In the genomic region with DNA sequence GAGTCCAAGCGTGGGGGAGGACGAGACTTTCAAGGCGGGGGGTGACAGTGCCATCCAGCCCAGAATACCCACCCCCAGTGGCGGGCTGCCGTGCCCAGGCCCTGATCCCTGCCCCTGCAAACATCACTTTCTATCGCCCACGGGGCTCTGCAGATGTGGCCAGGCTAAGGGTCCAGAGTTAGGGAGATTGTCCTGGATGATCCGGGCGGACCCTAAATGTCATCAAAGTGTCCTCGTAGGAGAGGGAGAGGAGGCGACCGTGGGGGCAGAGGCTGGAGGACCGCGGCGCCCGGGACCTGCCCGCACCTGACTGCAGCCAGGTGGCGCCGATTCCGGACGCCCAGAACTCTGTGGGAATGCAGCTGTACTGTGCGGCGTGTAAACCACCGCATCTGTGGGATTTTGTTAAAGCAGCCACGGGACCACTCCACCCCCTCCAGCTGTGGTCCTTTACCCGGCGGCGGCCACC, we compare ENCODE assay signal across 8 cellular contexts. TPM values are rescaled to one million over a fixed set of nuclear protein-coding genes. Genes with fewer than 3 reads are reported as not detected.
A peak's percentile ranks its signal among the peaks of the same experiment; 100 is the strongest.
DNase-seq lines count a peak whose midpoint lies in the region; ATAC-seq and TF ChIP-seq lines count a peak whose summit lies in the region.

No MANE protein-coding gene starts in this region.

- no peak overlapping the region for H3K18ac ChIP-seq in trophoblast cell (ENCODE audit: low read length)

- no peak overlapping the region for H2AK5ac ChIP-seq in trophoblast cell (ENCODE audit: low read length)

- CTCF ChIA-PET in CD4-positive, alpha-beta memory T cell (lab: Charles Lee; ENCODE audit: partially characterized antibody), result interaction anchor here (0.6 to 3.1 kb wide), 14 partner anchors 9 to 201 kb away, joined by 3 to 29 read pairs (median 4); no protein-coding TSS in a partner anchor

- H4K8ac ChIP-seq in trophoblast cell (ENCODE audit: low read depth, low read length), result no peak overlapping the region

- no peaks in the 10 kb centered on the region for H3K79me1 ChIP-seq in trophoblast cell (ENCODE audit: low read length)

- no peak overlapping the region for H4K12ac ChIP-seq in trophoblast cell (ENCODE audit: low read depth, low read length)

- no peak overlapping the region for H3K14ac ChIP-seq in trophoblast cell (ENCODE audit: low read length)

- H3K4me1 Mint-ChIP-seq in CD4-positive, alpha-beta memory T cell, result peaks cover 0 to 6% (median 1%) of the 10 kb centered on the region in 4 donors
- H3K4me1 Mint-ChIP-seq in GM23338, result no peaks in the 10 kb centered on the region
- H3K4me1 Mint-ChIP-seq in T-helper 1 cell treated with Interleukin-12 subunit alpha and Interleukin-12 subunit beta and Interleukin-4 antibody, amounts not matched to agents 30 μg/mL and 1 μg/mL, for 36 hours (ENCODE audit: low read depth), result no peaks in the 10 kb centered on the region

- H3K27me3 ChIP-seq in CD4-positive, alpha-beta memory T cell (ENCODE audit: insufficient read depth, low read length), result peaks cover 15% of the 10 kb centered on the region
- peaks cover 38% of the 10 kb centered on the region for H3K27me3 ChIP-seq in GM23338 (ENCODE audit: insufficient read depth)
- peaks cover 33% of the 10 kb centered on the region for H3K27me3 ChIP-seq in foreskin keratinocyte
- peaks cover 1% of the 10 kb centered on the region for H3K27me3 ChIP-seq in trophoblast cell (ENCODE audit: insufficient read depth, low read length)

- H2BK5ac ChIP-seq in trophoblast cell (ENCODE audit: low read depth, low read length, poor library complexity), result no peak overlapping the region

- H3K4ac ChIP-seq in trophoblast cell (ENCODE audit: low read depth, low read length), result no peak overlapping the region

- H3K9me3 Mint-ChIP-seq in CD4-positive, alpha-beta memory T cell, result no peaks in the 10 kb centered on the region
- H3K9me3 Mint-ChIP-seq in GM23338, result no peaks in the 10 kb centered on the region
- H3K9me3 Mint-ChIP-seq in T-helper 1 cell treated with Interleukin-12 subunit alpha and Interleukin-12 subunit beta and Interleukin-4 antibody, amounts not matched to agents 30 μg/mL and 1 μg/mL, for 36 hours, result no peaks in the 10 kb centered on the region

- peak; percentile 61 for ATAC-seq in GM23338
- peak; percentile 19 for ATAC-seq in foreskin keratinocyte
- ATAC-seq in GM19452 (IDR thresholded peaks at IDR 0.05; ENCODE audit: unreplicated experiment), result no peak

- H3K27ac ChIP-seq in CD4-positive, alpha-beta memory T cell (ENCODE audit: low read depth, low read length), result no peak overlapping the region
- H3K27ac ChIP-seq in GM23338 (ENCODE audit: low read depth), result no peak overlapping the region
- no peak overlapping the region for H3K27ac ChIP-seq in foreskin keratinocyte
- no peak overlapping the region for H3K27ac ChIP-seq in trophoblast cell (ENCODE audit: low read depth, low read length)

- no peaks in the 10 kb centered on the region for H3K36me3 ChIP-seq in CD4-positive, alpha-beta memory T cell (ENCODE audit: insufficient read depth, low read length)
- H3K36me3 ChIP-seq in GM23338 (ENCODE audit: insufficient read depth), result no peaks in the 10 kb centered on the region
- no peaks in the 10 kb centered on the region for H3K36me3 ChIP-seq in trophoblast cell (ENCODE audit: control insufficient read depth in 1 of 2, insufficient read depth in 2 of 2, low read length in 2 of 2)

- intact Hi-C loops in CD4-positive, alpha-beta memory T cell (cut with micrococcal nuclease), result loop anchor here (2.0 to 5.0 kb wide), 2 partner anchors 32 to 171 kb away; partner anchors contain the start of genes GJA3 and ZMYM2

- peak overlapping the region; percentile 62 to 81 (median 67) for H3K4me3 Mint-ChIP-seq in CD4-positive, alpha-beta memory T cell
- peak overlapping the region; percentile 66 for H3K4me3 Mint-ChIP-seq in GM23338
- H3K4me3 Mint-ChIP-seq in T-helper 1 cell treated with Interleukin-12 subunit alpha and Interleukin-12 subunit beta and Interleukin-4 antibody, amounts not matched to agents 30 μg/mL and 1 μg/mL, for 36 hours, result peak overlapping the region; percentile 58

- peak in 4 of 5 donors; percentile 11 to 23 (median 14) for DNase-seq in CD4-positive, alpha-beta memory T cell
- no peak for DNase-seq in GM23338 (ENCODE audit: low spot score)
- no peak for DNase-seq in foreskin keratinocyte
- peak in 1 of 2 donors; percentile 48 for DNase-seq in trophoblast cell
- DNase-seq in ureter (ENCODE audit: low spot score), result no peak
- DNase-seq in cerebellar nuclear complex (lab: John Stamatoyannopoulos, UW), result no peak

- no peaks in the 10 kb centered on the region for H4K20me1 ChIP-seq in GM23338 (replicated peaks; ENCODE audit: insufficient read depth)

- no peak overlapping the region for H2BK120ac ChIP-seq in trophoblast cell (ENCODE audit: insufficient read depth, low read length, poor library complexity)

- TF ChIP-seq CTCF in GM23338 (conservative IDR thresholded peaks at IDR 0.05; ENCODE audit: low read depth in 2 of 2) (peak; percentile 38 to 62; a peak in 3 of 4 replicates), foreskin keratinocyte (conservative IDR thresholded peaks at IDR 0.05) (peak; percentile 56)

- H3K9me3 ChIP-seq in CD4-positive, alpha-beta memory T cell (ENCODE audit: control insufficient read depth in 1 of 2, low read length in 2 of 2), result no peaks in the 10 kb centered on the region
- no peaks in the 10 kb centered on the region for H3K9me3 ChIP-seq in trophoblast cell (ENCODE audit: insufficient read depth, low read depth, low read length)

- no CpG with 5 or more reads among the region's 28 CpGs for WGBS in trophoblast cell (ENCODE audit: extremely low coverage, insufficient coverage, insufficient read length)

- H4K91ac ChIP-seq in trophoblast cell (ENCODE audit: low read depth, low read length), result no peak overlapping the region

- H2AFZ ChIP-seq in GM23338, result peak overlapping the region; percentile 98
- peak overlapping the region; percentile 75 for H2AFZ ChIP-seq in trophoblast cell (ENCODE audit: insufficient read depth, low read length, poor library complexity)

- H2BK12ac ChIP-seq in trophoblast cell (ENCODE audit: low read length), result no peak overlapping the region

- H3K23ac ChIP-seq in trophoblast cell (ENCODE audit: low read length), result no peak overlapping the region

- no peak overlapping the region for H3K9ac ChIP-seq in trophoblast cell (ENCODE audit: low read length)

- H3F3A ChIP-seq in GM23338 (replicated peaks; ENCODE audit: low read depth), result no peaks in the 10 kb centered on the region

- H3K27ac Mint-ChIP-seq in CD4-positive, alpha-beta memory T cell, result no peak overlapping the region
- no peak overlapping the region for H3K27ac Mint-ChIP-seq in GM23338
- no peak overlapping the region for H3K27ac Mint-ChIP-seq in T-helper 1 cell treated with Interleukin-12 subunit alpha and Interleukin-12 subunit beta and Interleukin-4 antibody, amounts not matched to agents 30 μg/mL and 1 μg/mL, for 36 hours

- POLR2A ChIA-PET in CD4-positive, alpha-beta memory T cell (lab: Charles Lee; ENCODE audit: partially characterized antibody), result interaction anchor here (1.4 to 2.1 kb wide), 3 partner anchors 10 to 264 kb away, joined by 4 to 22 read pairs (median 6); partner anchors contain the start of gene ZMYM5

- H3K79me2 ChIP-seq in GM23338 (replicated peaks; ENCODE audit: insufficient read depth) (no peaks in the 10 kb centered on the region), trophoblast cell (ENCODE audit: control insufficient read depth, insufficient read depth, low read length, poor library complexity) (peaks cover 2% of the 10 kb centered on the region)

- H3K9me2 ChIP-seq in GM23338 (ENCODE audit: insufficient read depth), result no peaks in the 10 kb centered on the region

- peaks cover 8% of the 10 kb centered on the region for H3K4me1 ChIP-seq in CD4-positive, alpha-beta memory T cell (ENCODE audit: insufficient read depth, low read length)
- H3K4me1 ChIP-seq in GM23338 (ENCODE audit: insufficient read depth), result peaks cover 7% of the 10 kb centered on the region
- H3K4me1 ChIP-seq in foreskin keratinocyte, result no peaks in the 10 kb centered on the region
- peaks cover 2 to 9% of the 10 kb centered on the region in 2 experiments for H3K4me1 ChIP-seq in trophoblast cell (ENCODE audit: control insufficient read depth in 1 of 2, insufficient read depth in 2 of 2, low read length in 2 of 2)

- peak overlapping the region; percentile 95 for H3K4me2 ChIP-seq in GM23338
- peak overlapping the region; percentile 98 for H3K4me2 ChIP-seq in trophoblast cell (ENCODE audit: low read length)

- peaks cover 7 to 22% of the 10 kb centered on the region in 2 donors for H3K27me3 Mint-ChIP-seq in CD4-positive, alpha-beta memory T cell
- H3K27me3 Mint-ChIP-seq in GM23338 (ENCODE audit: insufficient read depth, low read depth, poor library complexity), result peaks cover 4% of the 10 kb centered on the region
- H3K27me3 Mint-ChIP-seq in T-helper 1 cell treated with Interleukin-12 subunit alpha and Interleukin-12 subunit beta and Interleukin-4 antibody, amounts not matched to agents 30 μg/mL and 1 μg/mL, for 36 hours (ENCODE audit: low read depth), result peaks cover 26% of the 10 kb centered on the region

- H3K36me3 Mint-ChIP-seq in CD4-positive, alpha-beta memory T cell, result no peaks in the 10 kb centered on the region
- H3K36me3 Mint-ChIP-seq in GM23338 (ENCODE audit: low read depth), result no peaks in the 10 kb centered on the region
- H3K36me3 Mint-ChIP-seq in T-helper 1 cell treated with Interleukin-12 subunit alpha and Interleukin-12 subunit beta and Interleukin-4 antibody, amounts not matched to agents 30 μg/mL and 1 μg/mL, for 36 hours (ENCODE audit: low read depth), result no peaks in the 10 kb centered on the region

- H3K4me3 ChIP-seq in CD4-positive, alpha-beta memory T cell (ENCODE audit: low read length in 2 of 2), result peak overlapping the region; percentile 42 to 52
- H3K4me3 ChIP-seq in GM23338 (peak overlapping the region; percentile 82), trophoblast cell (ENCODE audit: low read depth, low read length) (peak overlapping the region; percentile 77)

TF ChIP-seq in GM23338, 12 proteins besides CTCF, POLR2A, EP300 and RAD21:
- TF ChIP-seq EZH2 (IDR thresholded peaks at IDR 0.05; ENCODE audit: low read depth, unreplicated experiment), result no peak

RNA-seq across cellular contexts. Expression of gene GJA3, which starts 32.4 kb away (rescaled TPM):
- under 1 TPM in 1 of 2 experiments, not detected in 1; 0.09 TPM for total RNA-seq in CD4-positive, alpha-beta memory T cell
- polyA plus RNA-seq in CD4-positive, alpha-beta memory T cell, result not detected
- 0.17 and 1.2 TPM in 2 replicates for total RNA-seq in GM23338 (2014; rRNA removed; shearing (Covaris generic))
- polyA plus RNA-seq in GM23338 (2016; fragmentation: Nextera tagmentation; extraction: Ambion mirVana) (0.19 and 0.23 TPM in 2 replicates), foreskin keratinocyte (0.01 and 0.03 TPM in 2 replicates)
- total RNA-seq in foreskin keratinocyte (0.07 and 0.11 TPM in 2 replicates), ureter (0.13 TPM)
- polyA plus RNA-seq in trophoblast cell (2013), result 0.05 and 0.07 TPM in 2 replicates

Comparison
In these comparisons a context has a peak if more than half of its experiments do, and no peak if none do; other contexts are left out.
1. DNase-seq: peak in CD4-positive, alpha-beta memory T cell (4 of 5); none in GM23338 (single experiment), foreskin keratinocyte (0 of 2), ureter (single experiment) and cerebellar nuclear complex (0 of 2).
2. Peak in every context shown above with its lines, with median percentiles within 50 percentile points of each other: H3K4me3 ChIP-seq and H3K4me3 Mint-ChIP-seq.